Comparison of ENCODE assay signal across 8 cellular contexts in the genomic region with DNA sequence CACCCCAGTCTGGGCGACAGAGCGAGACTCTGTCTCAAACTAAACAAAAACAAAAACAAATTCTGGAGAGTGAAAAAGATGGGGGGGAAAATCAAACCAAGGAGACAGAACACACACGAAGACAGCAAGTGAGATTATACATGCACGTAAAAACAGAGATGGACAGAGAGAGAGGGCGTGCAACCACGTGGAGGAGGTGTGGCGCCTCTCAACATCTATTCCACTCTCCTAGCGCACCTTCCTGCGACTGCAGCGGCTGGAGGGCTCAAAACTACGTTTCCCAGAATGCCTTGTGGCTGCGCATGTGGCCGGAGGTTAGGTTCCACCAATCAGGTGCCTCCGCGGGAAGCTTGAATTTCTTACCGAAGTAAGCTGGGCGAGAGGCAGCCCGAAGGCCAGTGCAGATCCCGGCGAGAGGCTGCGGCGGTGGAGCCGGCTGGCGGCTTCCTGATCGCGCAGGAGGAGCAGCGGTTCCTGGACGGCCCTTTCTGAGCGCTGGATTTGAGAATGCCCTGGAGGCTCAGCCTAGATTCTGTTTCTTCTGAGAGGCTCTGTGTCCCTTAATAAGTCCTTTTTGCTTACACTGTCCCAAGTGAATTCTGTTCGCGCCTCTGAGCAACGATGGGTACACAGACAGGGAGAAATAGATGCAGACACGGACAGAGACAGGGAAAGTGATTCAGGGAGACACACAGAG. TPM values are rescaled to one million over a fixed set of nuclear protein-coding genes. Genes with fewer than 3 reads are reported as not detected.
DNase-seq lines count a peak whose midpoint lies in the region; ATAC-seq lines count a peak whose summit lies in the region.

No MANE protein-coding gene starts in this region.

- intact Hi-C loops in CD4-positive, alpha-beta memory T cell (cut with micrococcal nuclease), result loop anchor here (1.0 to 2.0 kb wide), 3 partner anchors 25 to 68 kb away; partner anchors contain the start of genes CCDC61, MYPOP and SYMPK
- intact Hi-C loops in activated naive CD4-positive, alpha-beta T cell treated with anti-CD3 and anti-CD28 coated beads for 36 hours (cut with micrococcal nuclease), result loop anchor here (1.0 to 5.0 kb wide), 5 partner anchors 41 to 885 kb away; partner anchors contain the start of genes CCDC61, IRF2BP1 and SYMPK
- intact Hi-C loops in Right ventricle myocardium superior (cut with DNase I) (no loop called here), posterior cingulate gyrus (cut with DNase I) (no loop called here)

- H3K4me3 Mint-ChIP-seq in CD4-positive, alpha-beta memory T cell, result peak overlapping the region in 5 of 8 donors; percentile 12 to 69 (median 27)
- peak overlapping the region; percentile 74 for H3K4me3 Mint-ChIP-seq in activated naive CD4-positive, alpha-beta T cell treated with anti-CD3 and anti-CD28 coated beads for 36 hours

- CTCF ChIA-PET in CD4-positive, alpha-beta memory T cell (lab: Charles Lee; ENCODE audit: partially characterized antibody), result no interaction called here
- CTCF ChIA-PET in activated naive CD4-positive, alpha-beta T cell treated with anti-CD3 and anti-CD28 coated beads for 36 hours (lab: Charles Lee), result interaction anchor here (1.0 kb wide), 1 partner anchor 69 kb away, joined by 4 read pairs; no protein-coding TSS in a partner anchor

- no peaks in the 10 kb centered on the region for H3K36me3 Mint-ChIP-seq in CD4-positive, alpha-beta memory T cell
- no peaks in the 10 kb centered on the region for H3K36me3 Mint-ChIP-seq in activated naive CD4-positive, alpha-beta T cell treated with anti-CD3 and anti-CD28 coated beads for 36 hours (ENCODE audit: low read depth)

- H3K27me3 Mint-ChIP-seq in CD4-positive, alpha-beta memory T cell, result peaks cover 5 to 8% of the 10 kb centered on the region in 2 donors
- peaks cover 5% of the 10 kb centered on the region for H3K27me3 Mint-ChIP-seq in activated naive CD4-positive, alpha-beta T cell treated with anti-CD3 and anti-CD28 coated beads for 36 hours (ENCODE audit: low read depth)

- peaks cover 8% of the 10 kb centered on the region for H3K4me1 ChIP-seq in CD4-positive, alpha-beta memory T cell (ENCODE audit: insufficient read depth, low read length)

- no peaks in the 10 kb centered on the region for H3K36me3 ChIP-seq in CD4-positive, alpha-beta memory T cell (ENCODE audit: insufficient read depth, low read length)

- peak overlapping the region in 3 of 7 donors; percentile 43 to 84 (median 70) for H3K27ac Mint-ChIP-seq in CD4-positive, alpha-beta memory T cell
- H3K27ac Mint-ChIP-seq in activated naive CD4-positive, alpha-beta T cell treated with anti-CD3 and anti-CD28 coated beads for 36 hours, result no peak overlapping the region

- DNase-seq in CD4-positive, alpha-beta memory T cell, result peak; percentile 85 to 90 (median 87)
- DNase-seq in NCI-H1092 treated with DMSO at 0.1 percent for 48 hours (lab: John Stamatoyannopoulos, UW) (peak; percentile 88), SK-N-DZ (ENCODE audit: low spot score) (peak; percentile 93), Right ventricle myocardium superior (peak; percentile 93), posterior cingulate gyrus (peak; percentile 74 to 98 (median 89)), ureter (ENCODE audit: low spot score) (peak; percentile 86)
- DNase-seq in activated naive CD4-positive, alpha-beta T cell treated with anti-CD3 and anti-CD28 coated beads for 36 hours, result peak; percentile 96

- no peaks in the 10 kb centered on the region for H3K27me3 ChIP-seq in CD4-positive, alpha-beta memory T cell (ENCODE audit: insufficient read depth, low read length)

- no peak overlapping the region for H3K27ac ChIP-seq in CD4-positive, alpha-beta memory T cell (ENCODE audit: low read depth, low read length)

- no peaks in the 10 kb centered on the region for H3K9me3 ChIP-seq in CD4-positive, alpha-beta memory T cell (ENCODE audit: control insufficient read depth in 1 of 2, low read length in 2 of 2)

- H3K9me3 Mint-ChIP-seq in CD4-positive, alpha-beta memory T cell, result no peaks in the 10 kb centered on the region
- H3K9me3 Mint-ChIP-seq in activated naive CD4-positive, alpha-beta T cell treated with anti-CD3 and anti-CD28 coated beads for 36 hours, result no peaks in the 10 kb centered on the region

- ATAC-seq in GM21390 (IDR thresholded peaks at IDR 0.05; ENCODE audit: unreplicated experiment) (peak; percentile 49), Right ventricle myocardium superior (ENCODE audit: poor library complexity) (peak; percentile 96)

- H3K4me3 ChIP-seq in CD4-positive, alpha-beta memory T cell (ENCODE audit: low read length in 2 of 2), result no peak overlapping the region

- POLR2A ChIA-PET in CD4-positive, alpha-beta memory T cell (lab: Charles Lee; ENCODE audit: partially characterized antibody), result interaction anchor here (1.0 to 1.8 kb wide), 3 partner anchors 25 to 64 kb away, joined by 3 to 6 read pairs (median 5); partner anchors contain the start of genes FOXA3, MYPOP and SYMPK

- H3K4me1 Mint-ChIP-seq in CD4-positive, alpha-beta memory T cell, result peaks cover 2 to 12% (median 6%) of the 10 kb centered on the region in 4 donors
- H3K4me1 Mint-ChIP-seq in activated naive CD4-positive, alpha-beta T cell treated with anti-CD3 and anti-CD28 coated beads for 36 hours (ENCODE audit: low read depth), result peaks cover 7% of the 10 kb centered on the region

RNA-seq across cellular contexts. Expression of gene NANOS2, which starts 13.1 kb away (rescaled TPM):
- total RNA-seq in CD4-positive, alpha-beta memory T cell, result not detected
- not detected for polyA plus RNA-seq in CD4-positive, alpha-beta memory T cell
- not detected in 2 replicates for polyA plus RNA-seq in SK-N-DZ (2014; cell fraction: cytosol; rRNA removed)
- not detected in 2 replicates for polyA plus RNA-seq in SK-N-DZ (2014; cell fraction: nucleus; rRNA removed)
- not detected for total RNA-seq in activated naive CD4-positive, alpha-beta T cell treated with anti-CD3 and anti-CD28 coated beads for 36 hours
- not detected for total RNA-seq in Right ventricle myocardium superior
- total RNA-seq in ureter, result not detected

RNA-seq across cellular contexts. Expression of gene MYPOP, which starts 25.3 kb away (rescaled TPM):
- total RNA-seq in CD4-positive, alpha-beta memory T cell, result 10 to 100 TPM; 12.9 to 15.1 TPM
- under 1 TPM; 0.10 to 0.87 TPM for polyA plus RNA-seq in CD4-positive, alpha-beta memory T cell
- 0.79 and 1.1 TPM in 2 replicates for polyA plus RNA-seq in SK-N-DZ (2014; cell fraction: cytosol; rRNA removed)
- 0.52 and 0.67 TPM in 2 replicates for polyA plus RNA-seq in SK-N-DZ (2014; cell fraction: nucleus; rRNA removed)
- 1 to 10 TPM; 4.5 to 4.8 TPM for total RNA-seq in activated naive CD4-positive, alpha-beta T cell treated with anti-CD3 and anti-CD28 coated beads for 36 hours
- total RNA-seq in Right ventricle myocardium superior (15.2 TPM), ureter (5.5 TPM)

RNA-seq across cellular contexts. Expression of gene IRF2BP1, which starts 41.8 kb away (rescaled TPM):
- total RNA-seq in CD4-positive, alpha-beta memory T cell, result 10 to 100 TPM; 33.7 to 35.8 TPM
- 1 to 10 TPM; 2.4 to 8.2 TPM for polyA plus RNA-seq in CD4-positive, alpha-beta memory T cell
- 17.9 and 24.2 TPM in 2 replicates for polyA plus RNA-seq in SK-N-DZ (2014; cell fraction: cytosol; rRNA removed)
- polyA plus RNA-seq in SK-N-DZ (2014; cell fraction: nucleus; rRNA removed), result 11.2 and 14.6 TPM in 2 replicates
- total RNA-seq in activated naive CD4-positive, alpha-beta T cell treated with anti-CD3 and anti-CD28 coated beads for 36 hours, result 10 to 100 TPM; 11.4 TPM
- total RNA-seq in Right ventricle myocardium superior (20.0 TPM), ureter (22.0 TPM)

RNA-seq across cellular contexts. Expression of gene NOVA2, which starts 46.0 kb away (rescaled TPM):
- not detected for total RNA-seq in CD4-positive, alpha-beta memory T cell
- polyA plus RNA-seq in CD4-positive, alpha-beta memory T cell, result not detected
- 2.9 and 3.0 TPM in 2 replicates for polyA plus RNA-seq in SK-N-DZ (2014; cell fraction: cytosol; rRNA removed)
- polyA plus RNA-seq in SK-N-DZ (2014; cell fraction: nucleus; rRNA removed), result 1.1 and 3.3 TPM in 2 replicates
- not detected for total RNA-seq in activated naive CD4-positive, alpha-beta T cell treated with anti-CD3 and anti-CD28 coated beads for 36 hours
- total RNA-seq in Right ventricle myocardium superior (3.7 TPM), ureter (4.4 TPM)

Comparison
In these comparisons a context has a peak if more than half of its experiments do, and no peak if none do; other contexts are left out.
1. intact Hi-C loops: an anchor here in CD4-positive, alpha-beta memory T cell (1.0 to 2.0 kb wide) and activated naive CD4-positive, alpha-beta T cell treated with anti-CD3 and anti-CD28 coated beads for 36 hours (1.0 to 5.0 kb wide); none called in Right ventricle myocardium superior and posterior cingulate gyrus.